14 cellular contexts compared by ENCODE assay signal in the genomic region with DNA sequence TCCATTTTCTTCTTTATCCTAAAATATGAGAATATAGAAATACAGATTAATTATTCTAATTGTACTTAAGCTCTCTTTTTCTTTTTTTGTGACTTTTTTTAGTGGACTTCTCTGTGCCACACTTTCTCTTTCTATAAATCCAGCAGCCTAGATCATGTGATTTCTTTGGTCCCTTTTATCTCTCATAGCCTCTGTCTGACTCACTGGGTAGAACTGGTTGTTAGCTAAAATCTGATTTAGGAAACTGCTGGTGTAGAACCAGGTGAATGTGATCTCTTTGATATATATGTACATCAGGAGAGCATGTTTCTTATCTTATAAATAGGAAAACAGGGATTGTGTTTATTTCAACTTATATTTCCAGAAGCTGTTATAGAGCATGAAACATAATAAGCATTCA.
"Had no signal": no experiment of that assay in that cellular context is flagged by ENCODE, and none has a peak within 500 bp of the region (broad histone marks: within the 10 kb centered on the region; RNA-seq: fewer than 3 reads in every experiment).

No MANE protein-coding gene starts in this region.

- H3K27ac Mint-ChIP-seq: activated B cell treated with CpG ODN at 0.5 μM for 24 hours; activated CD4-positive, alpha-beta T cell treated with anti-CD3 and anti-CD28 coated beads, Interleukin-2, amount 10 ng/mL, durations not matched to agents 7 days and 5 days; activated naive CD4-positive, alpha-beta T cell treated with anti-CD3 and anti-CD28 coated beads for 36 hours; activated T-helper 17 cell treated with anti-CD3 and anti-CD28 coated beads, Interleukin-2, amount 50 U/mL, for 72 hours; dendritic cell treated with granulocyte-macrophage colony-stimulating factor and Interleukin-4, amounts not matched to agents 40 ng/mL and 50 ng/mL, for 4 days had no signal

- H3K4me3 ChIP-seq: ovary, tibial artery, uterus had no signal

- H3K27me3 Mint-ChIP-seq: activated B cell treated with CpG ODN at 0.5 μM for 24 hours; activated CD4-positive, alpha-beta T cell treated with anti-CD3 and anti-CD28 coated beads, Interleukin-2, amount 10 ng/mL, durations not matched to agents 7 days and 5 days; activated T-helper 17 cell treated with anti-CD3 and anti-CD28 coated beads, Interleukin-2, amount 50 U/mL, for 72 hours; dendritic cell treated with granulocyte-macrophage colony-stimulating factor and Interleukin-4, amounts not matched to agents 40 ng/mL and 50 ng/mL, for 4 days; naive B cell had no signal

- H3K4me1 Mint-ChIP-seq: activated B cell treated with CpG ODN at 0.5 μM for 24 hours; activated T-helper 17 cell treated with anti-CD3 and anti-CD28 coated beads, Interleukin-2, amount 50 U/mL, for 72 hours had no signal

- H3K4me3 Mint-ChIP-seq: activated B cell treated with CpG ODN at 0.5 μM for 24 hours; activated CD4-positive, alpha-beta T cell treated with anti-CD3 and anti-CD28 coated beads, Interleukin-2, amount 10 ng/mL, durations not matched to agents 7 days and 5 days; activated naive CD4-positive, alpha-beta T cell treated with anti-CD3 and anti-CD28 coated beads for 36 hours; activated T-helper 17 cell treated with anti-CD3 and anti-CD28 coated beads, Interleukin-2, amount 50 U/mL, for 72 hours; dendritic cell treated with granulocyte-macrophage colony-stimulating factor and Interleukin-4, amounts not matched to agents 40 ng/mL and 50 ng/mL, for 4 days; naive B cell had no signal

- ATAC-seq: activated T-helper 17 cell treated with anti-CD3 and anti-CD28 coated beads, Interleukin-2, amount 50 U/mL, for 72 hours; left lobe of liver had no signal

- DNase-seq: activated B cell treated with CpG ODN at 0.5 μM for 24 hours; activated CD4-positive, alpha-beta T cell treated with anti-CD3 and anti-CD28 coated beads, Interleukin-2, amount 10 ng/mL, durations not matched to agents 7 days and 5 days; activated naive CD4-positive, alpha-beta T cell treated with anti-CD3 and anti-CD28 coated beads for 36 hours; effector memory CD4-positive, alpha-beta T cell; mammary epithelial cell; naive B cell; ovary; stimulated activated CD4-positive, alpha-beta T cell treated with anti-CD3 and anti-CD28 coated beads, Interleukin-4, amount 100 ng/mL, for 24 hours; stimulated activated naive CD4-positive, alpha-beta T cell; tibial artery; uterus had no signal

- H3K9me3 Mint-ChIP-seq: activated B cell treated with CpG ODN at 0.5 μM for 24 hours; activated naive CD4-positive, alpha-beta T cell treated with anti-CD3 and anti-CD28 coated beads for 36 hours; activated T-helper 17 cell treated with anti-CD3 and anti-CD28 coated beads, Interleukin-2, amount 50 U/mL, for 72 hours; dendritic cell treated with granulocyte-macrophage colony-stimulating factor and Interleukin-4, amounts not matched to agents 40 ng/mL and 50 ng/mL, for 4 days; naive B cell had no signal
